ENCODE assay signal across 12 cellular contexts in the genomic region with DNA sequence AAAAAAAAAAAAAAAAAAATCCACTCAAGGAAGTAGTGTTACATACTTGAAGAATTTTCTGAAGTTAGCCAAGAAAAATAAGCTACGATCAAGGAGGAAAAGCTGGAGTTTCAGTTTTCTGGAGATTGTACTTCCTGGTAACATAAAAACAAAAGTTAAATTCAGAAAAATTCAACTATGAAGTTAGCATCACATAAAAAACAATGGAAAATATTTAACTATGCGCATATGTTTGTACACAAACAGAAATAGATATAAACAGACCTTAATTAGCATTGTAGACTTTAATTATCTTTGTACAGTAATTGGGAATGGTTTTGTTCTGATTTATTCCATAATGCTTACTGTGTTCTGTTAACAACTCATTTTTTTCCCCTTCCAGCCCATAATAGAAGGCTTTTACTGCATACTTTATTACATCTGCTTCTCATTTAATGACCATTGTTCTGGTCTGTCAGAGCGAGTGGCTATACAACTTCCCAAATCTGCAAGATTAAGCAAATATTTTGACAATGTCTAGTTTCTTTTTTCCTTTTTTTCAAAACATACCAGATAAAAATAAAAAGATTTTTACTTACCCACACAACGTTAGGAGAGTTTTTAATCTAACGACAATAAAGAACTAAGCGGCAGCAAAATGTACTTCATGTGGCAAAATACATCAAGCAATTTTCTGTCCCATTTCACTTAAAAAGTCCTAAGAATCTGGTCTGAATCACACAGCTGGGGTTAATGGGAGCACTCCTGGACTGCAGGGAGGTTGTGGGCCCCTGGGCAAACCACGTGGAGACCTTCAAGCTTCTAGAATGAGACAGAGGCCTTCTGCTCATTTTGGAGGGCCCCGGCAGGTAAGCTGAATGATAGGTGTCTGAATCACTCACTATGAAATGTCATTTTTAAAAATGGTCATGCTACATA.
A peak's percentile ranks its signal among the peaks of the same experiment; 100 is the strongest.
DNase-seq lines count a peak whose midpoint lies in the region; ATAC-seq, FAIRE-seq and TF ChIP-seq lines count a peak whose summit lies in the region.
"Had no signal": no experiment of that assay in that cellular context is flagged by ENCODE, and none has a peak within 500 bp of the region (broad histone marks: within the 10 kb centered on the region; RNA-seq: fewer than 3 reads in every experiment).

No MANE protein-coding gene starts in this region.

- no peak for TF ChIP-seq CTCF in VCaP (conservative IDR thresholded peaks at IDR 0.05)
- TF ChIP-seq CTCF in foreskin fibroblast (IDR thresholded peaks at IDR 0.05; ENCODE audit: low read depth, low read length): no peak
- no peak for TF ChIP-seq CTCF in pancreas (IDR thresholded peaks at IDR 0.05)

- intact Hi-C loops in pancreas (cut with DNase I): no loop called here

- H3K27me3 ChIP-seq in pancreas: no peaks in the 10 kb centered on the region
- H3K27me3 ChIP-seq: dorsolateral prefrontal cortex had no signal

- H3K27ac ChIP-seq in VCaP (peak overlapping the region; percentile 81), pancreas (peak overlapping the region in 1 of 4 donors; percentile 38)

- no peaks in the 10 kb centered on the region for H3K36me3 Mint-ChIP-seq in activated T-cell treated with anti-CD3 and anti-CD28 coated beads, Interleukin-2, amount 50 U/mL, for 72 hours (ENCODE audit: insufficient read depth in 2 of 2)
- H3K36me3 Mint-ChIP-seq: naive thymus-derived CD8-positive, alpha-beta T cell; stimulated activated naive B cell treated with anti-CD40 and anti-IgM and Interleukin-4, amounts not matched to agents 10 μg/mL and 1 μg/mL and 100 μg/mL, for 72 hours had no signal

- H3K9me3 ChIP-seq in pancreas: no peaks in the 10 kb centered on the region

- no peaks in the 10 kb centered on the region for H3K4me1 Mint-ChIP-seq in activated T-cell treated with anti-CD3 and anti-CD28 coated beads, Interleukin-2, amount 50 U/mL, for 72 hours (ENCODE audit: low read depth)
- H3K4me1 Mint-ChIP-seq: activated CD4-positive, alpha-beta T cell treated with anti-CD3 and anti-CD28 coated beads, Interleukin-2, amount 10 ng/mL, durations not matched to agents 7 days and 5 days; naive thymus-derived CD8-positive, alpha-beta T cell; stimulated activated naive B cell treated with anti-CD40 and anti-IgM and Interleukin-4, amounts not matched to agents 10 μg/mL and 1 μg/mL and 100 μg/mL, for 72 hours had no signal

- TF ChIP-seq POLR2A in GM12891 (IDR thresholded peaks at IDR 0.05; ENCODE audit: low read depth, low read length): no peak

- peak in 2 of 4 donors; percentile 19 to 48 for ATAC-seq in pancreas
- ATAC-seq in activated T-cell treated with anti-CD3 and anti-CD28 coated beads, Interleukin-2, amount 50 U/mL, for 72 hours (replicated peaks in 1 of 2): no peak
- ATAC-seq: naive thymus-derived CD8-positive, alpha-beta T cell; stimulated activated naive B cell treated with anti-CD40 and anti-IgM and Interleukin-4, amounts not matched to agents 10 μg/mL and 1 μg/mL and 100 μg/mL, for 72 hours had no signal

- peak; percentile 74 for FAIRE-seq in pancreas (lab: Jason Lieb, UNC)
- FAIRE-seq in GM12891 (lab: Jason Lieb, UNC): no peak

- H3K4me3 ChIP-seq in foreskin fibroblast (ENCODE audit: low read depth in 1 of 2, low read length in 2 of 2): peak overlapping the region in 1 of 2 donors; percentile 3
- H3K4me3 ChIP-seq in pancreas: no peak overlapping the region
- H3K4me3 ChIP-seq: dorsolateral prefrontal cortex had no signal

- H3K4me1 ChIP-seq in pancreas: peaks cover 0 to 25% (median 16%) of the 10 kb centered on the region in 3 donors

- WGBS in pancreas, 2 donors: 64 to 69% methylated on average over 8 of the region's 8 CpGs

- H3K27me3 Mint-ChIP-seq in activated T-cell treated with anti-CD3 and anti-CD28 coated beads, Interleukin-2, amount 50 U/mL, for 72 hours (ENCODE audit: low read depth): peaks cover 52% of the 10 kb centered on the region

- H3K4me3 Mint-ChIP-seq in activated T-cell treated with anti-CD3 and anti-CD28 coated beads, Interleukin-2, amount 50 U/mL, for 72 hours: no peak overlapping the region
- H3K4me3 Mint-ChIP-seq: activated CD4-positive, alpha-beta T cell treated with anti-CD3 and anti-CD28 coated beads, Interleukin-2, amount 10 ng/mL, durations not matched to agents 7 days and 5 days; naive thymus-derived CD8-positive, alpha-beta T cell; stimulated activated naive B cell treated with anti-CD40 and anti-IgM and Interleukin-4, amounts not matched to agents 10 μg/mL and 1 μg/mL and 100 μg/mL, for 72 hours had no signal

- no peaks in the 10 kb centered on the region for H3K36me3 ChIP-seq in pancreas

- DNase-seq in AG08395 (ENCODE audit: low spot score) (peak; percentile 65), foreskin fibroblast (peak; percentile 37 to 72), pancreas (no peak), GM12891 (ENCODE audit: insufficient read length, low spot score) (no peak)
- DNase-seq in effector CD4-positive, alpha-beta T cell: no peak
- DNase-seq in activated naive CD4-positive, alpha-beta T cell treated with anti-CD3 and anti-CD28 coated beads, Interleukin-2, amount 50 U/mL, for 16 hours: no peak
- no peak for DNase-seq in activated T-cell treated with anti-CD3 and anti-CD28 coated beads, Interleukin-2, amount 50 U/mL, for 72 hours
- DNase-seq: activated CD4-positive, alpha-beta T cell treated with anti-CD3 and anti-CD28 coated beads, Interleukin-2, amount 10 ng/mL, durations not matched to agents 7 days and 5 days; dorsolateral prefrontal cortex; naive thymus-derived CD8-positive, alpha-beta T cell; stimulated activated naive B cell treated with anti-CD40 and anti-IgM and Interleukin-4, amounts not matched to agents 10 μg/mL and 1 μg/mL and 100 μg/mL, for 72 hours had no signal

- no peaks in the 10 kb centered on the region for H3K9me3 Mint-ChIP-seq in activated T-cell treated with anti-CD3 and anti-CD28 coated beads, Interleukin-2, amount 50 U/mL, for 72 hours
- H3K9me3 Mint-ChIP-seq: activated CD4-positive, alpha-beta T cell treated with anti-CD3 and anti-CD28 coated beads, Interleukin-2, amount 10 ng/mL, durations not matched to agents 7 days and 5 days; naive thymus-derived CD8-positive, alpha-beta T cell; stimulated activated naive B cell treated with anti-CD40 and anti-IgM and Interleukin-4, amounts not matched to agents 10 μg/mL and 1 μg/mL and 100 μg/mL, for 72 hours had no signal

- no peak overlapping the region for H3K27ac Mint-ChIP-seq in activated T-cell treated with anti-CD3 and anti-CD28 coated beads, Interleukin-2, amount 50 U/mL, for 72 hours
- H3K27ac Mint-ChIP-seq: activated CD4-positive, alpha-beta T cell treated with anti-CD3 and anti-CD28 coated beads, Interleukin-2, amount 10 ng/mL, durations not matched to agents 7 days and 5 days; naive thymus-derived CD8-positive, alpha-beta T cell; stimulated activated naive B cell treated with anti-CD40 and anti-IgM and Interleukin-4, amounts not matched to agents 10 μg/mL and 1 μg/mL and 100 μg/mL, for 72 hours had no signal

TF ChIP-seq in GM12891, 5 proteins besides CTCF, POLR2A, EP300 and RAD21:
- TF ChIP-seq PAX5 (IDR thresholded peaks at IDR 0.05; ENCODE audit: insufficient read depth, low read length, severe bottlenecking): no peak
- TF ChIP-seq SPI1 (IDR thresholded peaks at IDR 0.05; ENCODE audit: low read depth, low read length): no peak
- TF ChIP-seq POLR2AphosphoS5 (IDR thresholded peaks at IDR 0.05; ENCODE audit: low read depth, low read length): no peak
- no peak for TF ChIP-seq POU2F2 (IDR thresholded peaks at IDR 0.05; ENCODE audit: low read depth, low read length)

Comparison
In these comparisons a context has a peak if more than half of its experiments do, and no peak if none do; other contexts are left out.
1. DNase-seq: peak in AG08395 (single experiment) and foreskin fibroblast (2 of 2); none in pancreas (0 of 6), effector CD4-positive, alpha-beta T cell (single experiment), GM12891 (single experiment), activated naive CD4-positive, alpha-beta T cell treated with anti-CD3 and anti-CD28 coated beads, Interleukin-2, amount 50 U/mL, for 16 hours (single experiment) and activated T-cell treated with anti-CD3 and anti-CD28 coated beads, Interleukin-2, amount 50 U/mL, for 72 hours (0 of 2).